1 cellular context compared by ENCODE assay signal in the genomic region with DNA sequence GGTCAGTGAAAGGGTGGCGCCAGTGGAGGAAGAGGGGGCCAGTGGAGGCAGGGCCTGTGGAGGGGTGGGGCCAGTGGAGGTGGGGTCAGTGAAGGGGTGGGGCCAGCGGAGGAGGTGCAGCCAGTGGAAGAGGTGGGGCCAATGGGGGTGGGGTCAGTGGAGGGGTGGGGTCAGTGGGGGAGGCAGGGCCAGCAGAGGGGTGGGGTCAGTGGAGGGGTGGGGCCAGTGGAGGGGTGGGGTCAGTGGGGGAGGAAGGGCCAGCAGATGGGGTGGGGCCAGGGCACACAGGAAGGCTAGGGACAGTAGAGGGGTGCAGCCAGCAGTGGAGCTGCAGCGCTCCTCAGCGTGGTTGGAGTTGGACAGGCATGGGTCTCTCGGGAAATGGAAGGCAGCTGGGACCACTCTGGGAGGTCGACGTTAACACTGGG.
TF ChIP-seq lines count a peak whose summit lies in the region.

No MANE protein-coding gene starts in this region.

TF ChIP-seq in GM12878, 131 proteins besides CTCF, POLR2A, EP300 and RAD21:
- TF ChIP-seq HDAC2 (IDR thresholded peaks at IDR 0.05) (no peak), CEBPZ (IDR thresholded peaks at IDR 0.05; ENCODE audit: low read depth, low read length) (no peak), RELA (IDR thresholded peaks at IDR 0.05; ENCODE audit: borderline replicate concordance, partially characterized antibody) (no peak), NFXL1 (IDR thresholded peaks at IDR 0.05; ENCODE audit: borderline replicate concordance) (no peak), ZNF622 (IDR thresholded peaks at IDR 0.05) (no peak), ZNF274 (IDR thresholded peaks at IDR 0.05; ENCODE audit: insufficient read depth, insufficient read length) (no peak), GABPA (IDR thresholded peaks at IDR 0.05; ENCODE audit: low read depth) (no peak), RAD51 (IDR thresholded peaks at IDR 0.05) (no peak), KLF5 (IDR thresholded peaks at IDR 0.05; ENCODE audit: partially characterized antibody) (no peak), NRF1 (conservative IDR thresholded peaks at IDR 0.05; ENCODE audit: low read depth, low read length) (no peak), CBX3 (IDR thresholded peaks at IDR 0.05; ENCODE audit: borderline replicate concordance, low read depth) (no peak), ZNF207 (IDR thresholded peaks at IDR 0.05; ENCODE audit: borderline replicate concordance) (no peak), ZSCAN29 (IDR thresholded peaks at IDR 0.05) (no peak)
- TF ChIP-seq, protein P1, sequence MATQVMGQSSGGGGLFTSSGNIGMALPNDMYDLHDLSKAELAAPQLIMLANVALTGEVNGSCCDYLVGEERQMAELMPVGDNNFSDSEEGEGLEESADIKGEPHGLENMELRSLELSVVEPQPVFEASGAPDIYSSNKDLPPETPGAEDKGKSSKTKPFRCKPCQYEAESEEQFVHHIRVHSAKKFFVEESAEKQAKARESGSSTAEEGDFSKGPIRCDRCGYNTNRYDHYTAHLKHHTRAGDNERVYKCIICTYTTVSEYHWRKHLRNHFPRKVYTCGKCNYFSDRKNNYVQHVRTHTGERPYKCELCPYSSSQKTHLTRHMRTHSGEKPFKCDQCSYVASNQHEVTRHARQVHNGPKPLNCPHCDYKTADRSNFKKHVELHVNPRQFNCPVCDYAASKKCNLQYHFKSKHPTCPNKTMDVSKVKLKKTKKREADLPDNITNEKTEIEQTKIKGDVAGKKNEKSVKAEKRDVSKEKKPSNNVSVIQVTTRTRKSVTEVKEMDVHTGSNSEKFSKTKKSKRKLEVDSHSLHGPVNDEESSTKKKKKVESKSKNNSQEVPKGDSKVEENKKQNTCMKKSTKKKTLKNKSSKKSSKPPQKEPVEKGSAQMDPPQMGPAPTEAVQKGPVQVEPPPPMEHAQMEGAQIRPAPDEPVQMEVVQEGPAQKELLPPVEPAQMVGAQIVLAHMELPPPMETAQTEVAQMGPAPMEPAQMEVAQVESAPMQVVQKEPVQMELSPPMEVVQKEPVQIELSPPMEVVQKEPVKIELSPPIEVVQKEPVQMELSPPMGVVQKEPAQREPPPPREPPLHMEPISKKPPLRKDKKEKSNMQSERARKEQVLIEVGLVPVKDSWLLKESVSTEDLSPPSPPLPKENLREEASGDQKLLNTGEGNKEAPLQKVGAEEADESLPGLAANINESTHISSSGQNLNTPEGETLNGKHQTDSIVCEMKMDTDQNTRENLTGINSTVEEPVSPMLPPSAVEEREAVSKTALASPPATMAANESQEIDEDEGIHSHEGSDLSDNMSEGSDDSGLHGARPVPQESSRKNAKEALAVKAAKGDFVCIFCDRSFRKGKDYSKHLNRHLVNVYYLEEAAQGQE (IDR thresholded peaks at IDR 0.05; ENCODE audit: low read depth, low read length) = no peak
- TF ChIP-seq, protein P2, sequence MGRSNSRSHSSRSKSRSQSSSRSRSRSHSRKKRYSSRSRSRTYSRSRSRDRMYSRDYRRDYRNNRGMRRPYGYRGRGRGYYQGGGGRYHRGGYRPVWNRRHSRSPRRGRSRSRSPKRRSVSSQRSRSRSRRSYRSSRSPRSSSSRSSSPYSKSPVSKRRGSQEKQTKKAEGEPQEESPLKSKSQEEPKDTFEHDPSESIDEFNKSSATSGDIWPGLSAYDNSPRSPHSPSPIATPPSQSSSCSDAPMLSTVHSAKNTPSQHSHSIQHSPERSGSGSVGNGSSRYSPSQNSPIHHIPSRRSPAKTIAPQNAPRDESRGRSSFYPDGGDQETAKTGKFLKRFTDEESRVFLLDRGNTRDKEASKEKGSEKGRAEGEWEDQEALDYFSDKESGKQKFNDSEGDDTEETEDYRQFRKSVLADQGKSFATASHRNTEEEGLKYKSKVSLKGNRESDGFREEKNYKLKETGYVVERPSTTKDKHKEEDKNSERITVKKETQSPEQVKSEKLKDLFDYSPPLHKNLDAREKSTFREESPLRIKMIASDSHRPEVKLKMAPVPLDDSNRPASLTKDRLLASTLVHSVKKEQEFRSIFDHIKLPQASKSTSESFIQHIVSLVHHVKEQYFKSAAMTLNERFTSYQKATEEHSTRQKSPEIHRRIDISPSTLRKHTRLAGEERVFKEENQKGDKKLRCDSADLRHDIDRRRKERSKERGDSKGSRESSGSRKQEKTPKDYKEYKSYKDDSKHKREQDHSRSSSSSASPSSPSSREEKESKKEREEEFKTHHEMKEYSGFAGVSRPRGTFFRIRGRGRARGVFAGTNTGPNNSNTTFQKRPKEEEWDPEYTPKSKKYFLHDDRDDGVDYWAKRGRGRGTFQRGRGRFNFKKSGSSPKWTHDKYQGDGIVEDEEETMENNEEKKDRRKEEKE (IDR thresholded peaks at IDR 0.05) = no peak
TF ChIP-seq in GM12878: peak in this region for 0.
